Comparison of ENCODE assay signal across 11 cellular contexts in the genomic region with DNA sequence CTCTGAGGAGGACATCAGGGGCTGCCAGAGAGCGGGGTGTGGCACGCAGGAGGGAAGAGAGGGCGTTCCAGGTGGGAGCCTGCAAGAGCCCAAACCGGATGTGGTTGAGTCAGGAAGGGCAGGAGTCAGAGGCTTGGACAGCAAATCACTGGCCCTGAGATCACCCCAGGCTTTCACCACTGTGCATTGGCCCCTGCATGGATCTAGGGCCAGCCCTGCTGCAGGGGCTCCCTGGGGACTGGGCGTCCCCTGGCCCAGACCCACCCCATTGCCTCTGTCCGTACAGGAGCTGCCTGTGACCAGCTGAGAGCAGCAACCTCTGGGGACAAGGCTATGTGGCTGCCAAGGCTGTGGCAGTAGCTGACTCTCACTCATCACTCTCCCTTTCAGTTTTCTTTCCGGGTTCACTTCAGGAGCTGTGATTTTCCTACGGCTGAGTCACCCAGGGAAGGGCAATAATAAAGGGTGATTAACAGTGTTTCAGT. TPM values are rescaled to one million over a fixed set of nuclear protein-coding genes. Genes with fewer than 3 reads are reported as not detected.
DNase-seq lines count a peak whose midpoint lies in the region; ATAC-seq and TF ChIP-seq lines count a peak whose summit lies in the region.
"Had no signal": no experiment of that assay in that cellular context is flagged by ENCODE, and none has a peak within 500 bp of the region (broad histone marks: within the 10 kb centered on the region; RNA-seq: fewer than 3 reads in every experiment).

No MANE protein-coding gene starts in this region.

- no peak overlapping the region for H3K27ac ChIP-seq in BLaER1
- peak overlapping the region; percentile 19 to 73 for H3K27ac ChIP-seq in breast epithelium
- peak overlapping the region; percentile 44 to 83 (median 78) for H3K27ac ChIP-seq in right lobe of liver
- H3K27ac ChIP-seq: parathyroid adenoma had no signal

- H3K36me3 ChIP-seq in BLaER1 (no peaks in the 10 kb centered on the region), breast epithelium (no peaks in the 10 kb centered on the region), right lobe of liver (no peaks in the 10 kb centered on the region)

- peak overlapping the region; percentile 60 for H3K4me2 ChIP-seq in BLaER1

- H4K20me1 ChIP-seq in BLaER1 = no peaks in the 10 kb centered on the region

- H3K4me3 ChIP-seq in BLaER1 = no peak overlapping the region
- no peak overlapping the region for H3K4me3 ChIP-seq in breast epithelium
- no peak overlapping the region for H3K4me3 ChIP-seq in right lobe of liver

- H3K9me3 ChIP-seq in BLaER1 (no peaks in the 10 kb centered on the region), breast epithelium (no peaks in the 10 kb centered on the region), right lobe of liver (no peaks in the 10 kb centered on the region)

- H3K9ac ChIP-seq in BLaER1 = no peak overlapping the region
- H3K9ac ChIP-seq: parathyroid adenoma had no signal

- no peak for TF ChIP-seq CTCF in breast epithelium (IDR thresholded peaks at IDR 0.05)
- no peak for TF ChIP-seq CTCF in right lobe of liver (IDR thresholded peaks at IDR 0.05)

- intact Hi-C loops in breast epithelium (cut with DNase I; ENCODE audit: low total_unique reads) = no loop called here
- intact Hi-C loops in right lobe of liver (cut with DNase I) = no loop called here

- 0% methylated on average over 3 of the region's 8 CpGs for WGBS in right lobe of liver (ENCODE audit: insufficient coverage, low coverage, low lambda C conversion rate, missing lambda C conversion rate)

- TF ChIP-seq POLR2A in breast epithelium (IDR thresholded peaks at IDR 0.05) (no peak), right lobe of liver (IDR thresholded peaks at IDR 0.05) (peak; percentile 52)

- H3K27me3 ChIP-seq in BLaER1 (no peaks in the 10 kb centered on the region), breast epithelium (no peaks in the 10 kb centered on the region), right lobe of liver (no peaks in the 10 kb centered on the region)

- DNase-seq in HPDE6-E6E7 (ENCODE audit: extremely low spot score) (peak; percentile 89), breast epithelium (ENCODE audit: low spot score in 2 of 2) (no peak), right lobe of liver (peak; percentile 60 to 90 (median 71)), amygdala (lab: John Stamatoyannopoulos, UW) (no peak)
- no peak for DNase-seq in activated CD8-positive, alpha-beta memory T cell treated with anti-CD3 and anti-CD28 coated beads, Interleukin-2, amount 50 U/mL, for 4 hours
- DNase-seq: activated effector memory CD4-positive, alpha-beta T cell treated with anti-CD3 and anti-CD28 coated beads, Interleukin-2, amount 50 U/mL, for 16 hours; C1 segment of cervical spinal cord had no signal

- ATAC-seq in right lobe of liver = peak; percentile 50 to 71 (median 58)
- ATAC-seq in GM21423 (IDR thresholded peaks at IDR 0.05; ENCODE audit: unreplicated experiment) = no peak
- no peak for ATAC-seq in HG03039 (IDR thresholded peaks at IDR 0.05; ENCODE audit: unreplicated experiment)

- H3K4me1 ChIP-seq in BLaER1 (peaks cover 16% of the 10 kb centered on the region), breast epithelium (no peaks in the 10 kb centered on the region), right lobe of liver (peaks cover 0 to 46% (median 19%) of the 10 kb centered on the region in 4 donors)
- H3K4me1 ChIP-seq: parathyroid adenoma had no signal

RNA-seq across cellular contexts. Expression of a gene that starts 33.9 kb away (rescaled TPM):
- total RNA-seq in breast epithelium (1 to 10 TPM in 1 of 3 donors, under 1 TPM in 2; 0.16 to 3.2 (median 0.33) TPM), right lobe of liver (under 1 TPM in 5 of 6 experiments, not detected in 1; 0.31 to 0.77 (median 0.39) TPM)

RNA-seq across cellular contexts. Expression of a gene that starts 42.2 kb away (rescaled TPM):
- total RNA-seq in breast epithelium (not detected), right lobe of liver (not detected)

RNA-seq across cellular contexts. Expression of a gene that starts 51.0 kb away (rescaled TPM):
- total RNA-seq in breast epithelium (10 to 100 TPM in 1 of 3 donors, 1 to 10 TPM in 2; 1.8 to 20.6 (median 4.3) TPM), right lobe of liver (10 to 100 TPM in 2 of 6 experiments, 1 to 10 TPM in 4; 3.2 to 54.3 (median 6.7) TPM)

Comparison
In these comparisons a context has a peak if more than half of its experiments do, and no peak if none do; other contexts are left out.
1. DNase-seq: peak in HPDE6-E6E7 (single experiment) and right lobe of liver (3 of 3); none in breast epithelium (0 of 2), amygdala (0 of 56) and activated CD8-positive, alpha-beta memory T cell treated with anti-CD3 and anti-CD28 coated beads, Interleukin-2, amount 50 U/mL, for 4 hours (single experiment).
2. ATAC-seq: peak in right lobe of liver (4 of 4); none in GM21423 (single experiment) and HG03039 (single experiment).